8 cellular contexts compared by ENCODE assay signal in the genomic region with DNA sequence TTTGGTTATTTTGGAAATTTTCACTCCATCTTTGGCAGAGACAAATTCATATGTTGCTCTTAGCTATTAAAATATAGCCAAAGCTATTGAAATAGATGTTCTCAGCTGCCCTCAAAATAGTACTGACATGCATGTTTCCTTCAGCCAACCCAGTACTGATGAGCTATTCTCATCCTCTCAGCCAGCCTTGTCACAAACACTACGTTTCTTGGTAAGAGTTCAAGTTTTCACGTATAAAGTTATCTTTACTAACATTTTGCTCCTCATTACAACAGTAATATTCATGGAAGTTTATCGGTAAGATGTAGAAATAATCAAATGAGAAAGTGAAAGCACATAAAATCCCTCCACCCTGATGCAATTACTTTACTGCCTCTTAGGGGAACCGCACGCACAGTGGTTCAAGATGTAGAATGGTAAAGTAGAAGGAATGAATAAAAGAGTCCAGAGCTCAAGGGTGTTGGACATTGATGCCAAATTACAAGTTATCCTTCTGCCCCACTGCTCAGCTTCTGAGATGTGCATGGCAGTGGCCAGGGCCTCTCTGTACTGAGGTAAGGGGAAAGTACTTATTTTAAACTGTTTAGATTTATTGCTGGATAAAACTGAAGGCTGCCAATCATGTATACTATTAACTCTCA. TPM values are rescaled to one million over a fixed set of nuclear protein-coding genes. Genes with fewer than 3 reads are reported as not detected.
DNase-seq lines count a peak whose midpoint lies in the region; ATAC-seq and TF ChIP-seq lines count a peak whose summit lies in the region.

No MANE protein-coding gene starts in this region.

- H3K9me3 Mint-ChIP-seq in activated naive CD8-positive, alpha-beta T cell treated with anti-CD3 and anti-CD28 coated beads, Interleukin-2, amount 10 ng/mL, durations not matched to agents 7 days and 5 days: no peaks in the 10 kb centered on the region
- H3K9me3 Mint-ChIP-seq in nephron progenitor cell: peaks cover 3% of the 10 kb centered on the region

- H3K4me3 Mint-ChIP-seq in activated naive CD8-positive, alpha-beta T cell treated with anti-CD3 and anti-CD28 coated beads, Interleukin-2, amount 10 ng/mL, durations not matched to agents 7 days and 5 days: peak overlapping the region; percentile 89
- no peak overlapping the region for H3K4me3 Mint-ChIP-seq in nephron progenitor cell

- peaks cover 22% of the 10 kb centered on the region for H3K36me3 Mint-ChIP-seq in activated naive CD8-positive, alpha-beta T cell treated with anti-CD3 and anti-CD28 coated beads, Interleukin-2, amount 10 ng/mL, durations not matched to agents 7 days and 5 days
- H3K36me3 Mint-ChIP-seq in nephron progenitor cell (ENCODE audit: low read depth): no peaks in the 10 kb centered on the region

- peak overlapping the region; percentile 99 for H3K27ac Mint-ChIP-seq in activated naive CD8-positive, alpha-beta T cell treated with anti-CD3 and anti-CD28 coated beads, Interleukin-2, amount 10 ng/mL, durations not matched to agents 7 days and 5 days
- no peak overlapping the region for H3K27ac Mint-ChIP-seq in nephron progenitor cell

- H3K4me3 ChIP-seq in upper lobe of left lung: peak overlapping the region in 3 of 4 donors; percentile 41 to 52 (median 49)

- TF ChIP-seq POLR2A in upper lobe of left lung (IDR thresholded peaks at IDR 0.05): no peak

- no peaks in the 10 kb centered on the region for H3K36me3 ChIP-seq in upper lobe of left lung

- ATAC-seq in GM19023 (IDR thresholded peaks at IDR 0.05; ENCODE audit: unreplicated experiment) (peak; percentile 56), HG03432 (IDR thresholded peaks at IDR 0.05; ENCODE audit: unreplicated experiment) (peak; percentile 60), left colon (peak; percentile 80), upper lobe of left lung (ENCODE audit: low FRiP score in 2 of 2) (peak; percentile 60 to 76)
- ATAC-seq in activated naive CD8-positive, alpha-beta T cell treated with anti-CD3 and anti-CD28 coated beads, Interleukin-2, amount 10 ng/mL, durations not matched to agents 7 days and 5 days (ENCODE audit: low read depth): peak; percentile 69

- H3K9me3 ChIP-seq in upper lobe of left lung: no peaks in the 10 kb centered on the region

- peaks cover 3 to 17% (median 7%) of the 10 kb centered on the region in 4 donors for H3K4me1 ChIP-seq in upper lobe of left lung

- POLR2A ChIA-PET in activated naive CD8-positive, alpha-beta T cell treated with anti-CD3 and anti-CD28 coated beads, Interleukin-2, amount 10 ng/mL, durations not matched to agents 7 days and 5 days (lab: Charles Lee): interaction anchor here (0.7 to 3.8 kb wide), 9 partner anchors 9 to 170 kb away, joined by 3 to 31 read pairs (median 4); partner anchors contain the start of genes GCH1, MAPK1IP1L, SOCS4 and WDHD1

- H3K27me3 ChIP-seq in upper lobe of left lung: no peaks in the 10 kb centered on the region

- DNase-seq in AG20443 (ENCODE audit: low spot score): peak; percentile 42
- DNase-seq in activated naive CD8-positive, alpha-beta T cell treated with anti-CD3 and anti-CD28 coated beads, Interleukin-2, amount 10 ng/mL, durations not matched to agents 7 days and 5 days: no peak
- no peak for DNase-seq in left colon
- DNase-seq in upper lobe of left lung: no peak
- no peak for DNase-seq in NCI-H69 (lab: John Stamatoyannopoulos, UW)
- DNase-seq in nephron progenitor cell: no peak

- 1 to 2% methylated on average over 5 of the region's 5 CpGs for WGBS in upper lobe of left lung, 2 donors

- TF ChIP-seq CTCF in upper lobe of left lung (IDR thresholded peaks at IDR 0.05) (no peak), nephron progenitor cell (IDR thresholded peaks at IDR 0.05) (no peak)

- H3K27ac ChIP-seq in upper lobe of left lung: peak overlapping the region; percentile 77 to 87 (median 78)

- H3K4me1 Mint-ChIP-seq in activated naive CD8-positive, alpha-beta T cell treated with anti-CD3 and anti-CD28 coated beads, Interleukin-2, amount 10 ng/mL, durations not matched to agents 7 days and 5 days: peaks cover 48% of the 10 kb centered on the region
- no peaks in the 10 kb centered on the region for H3K4me1 Mint-ChIP-seq in nephron progenitor cell

- intact Hi-C loops in left colon (cut with DNase I, micrococcal nuclease): no loop called here

- no peaks in the 10 kb centered on the region for H3K27me3 Mint-ChIP-seq in activated naive CD8-positive, alpha-beta T cell treated with anti-CD3 and anti-CD28 coated beads, Interleukin-2, amount 10 ng/mL, durations not matched to agents 7 days and 5 days
- H3K27me3 Mint-ChIP-seq in nephron progenitor cell (ENCODE audit: low read depth, poor library complexity): peaks cover 2% of the 10 kb centered on the region

- TF ChIP-seq EP300 in upper lobe of left lung (IDR thresholded peaks at IDR 0.05): no peak

RNA-seq across cellular contexts. Expression of gene GCH1, which starts 20.7 kb away (rescaled TPM):
- total RNA-seq in activated naive CD8-positive, alpha-beta T cell treated with anti-CD3 and anti-CD28 coated beads, Interleukin-2, amount 10 ng/mL, durations not matched to agents 7 days and 5 days: 10 to 100 TPM; 46.4 to 47.3 TPM
- total RNA-seq in left colon (10 to 100 TPM; 26.6 to 34.3 TPM), upper lobe of left lung (10 to 100 TPM in 5 of 6 donors, 1 to 10 TPM in 1; 7.9 to 26.3 (median 19.5) TPM)
